ENCODE assay signal across 1 cellular context in the genomic region with DNA sequence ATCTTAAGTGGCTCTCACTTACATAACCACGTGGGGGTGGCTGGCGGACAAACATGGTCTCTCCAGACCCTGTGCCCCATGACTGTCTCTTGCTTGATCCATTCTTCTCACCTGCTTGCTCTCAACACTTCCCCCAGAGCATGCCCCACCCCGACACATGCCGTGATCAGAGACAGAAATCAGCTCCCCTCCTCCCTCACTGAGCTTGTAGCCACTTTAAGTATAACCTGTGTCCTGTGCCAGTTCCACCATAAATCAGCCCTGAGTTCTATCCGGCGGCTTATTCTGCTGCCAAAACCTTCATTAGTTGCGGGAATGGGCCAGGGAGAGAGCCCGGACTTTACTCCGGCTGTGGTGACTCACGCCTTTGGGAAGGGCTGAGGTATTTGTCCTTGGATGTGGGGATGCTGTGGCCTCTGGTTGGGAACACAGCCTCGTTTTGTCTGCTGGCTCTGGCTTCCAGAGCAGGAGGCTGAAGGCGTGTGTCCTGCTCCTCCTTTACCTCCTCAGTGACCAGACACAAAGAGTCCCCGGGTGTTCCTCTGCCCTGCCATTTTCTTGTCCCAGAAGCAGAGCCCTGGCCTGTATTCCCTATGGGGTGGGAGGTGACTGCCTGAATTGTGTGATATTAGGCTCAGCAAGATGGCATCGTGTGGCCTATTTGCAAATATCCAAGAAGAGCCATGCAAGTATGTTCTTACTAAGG.
A peak's percentile ranks its signal among the peaks of the same experiment; 100 is the strongest.
TF ChIP-seq lines count a peak whose summit lies in the region.

No MANE protein-coding gene starts in this region.

TF ChIP-seq in HepG2, 621 proteins besides CTCF, POLR2A, EP300 and RAD21 (continued from another document and continues in another):
- peak; percentile 81 for TF ChIP-seq IRF2 (CRISPR knock-in tag; IDR thresholded peaks at IDR 0.05)
- TF ChIP-seq ZNF101 (CRISPR knock-in tag; IDR thresholded peaks at IDR 0.05; ENCODE audit: borderline replicate concordance, low read depth): no peak
- TF ChIP-seq, protein P1, sequence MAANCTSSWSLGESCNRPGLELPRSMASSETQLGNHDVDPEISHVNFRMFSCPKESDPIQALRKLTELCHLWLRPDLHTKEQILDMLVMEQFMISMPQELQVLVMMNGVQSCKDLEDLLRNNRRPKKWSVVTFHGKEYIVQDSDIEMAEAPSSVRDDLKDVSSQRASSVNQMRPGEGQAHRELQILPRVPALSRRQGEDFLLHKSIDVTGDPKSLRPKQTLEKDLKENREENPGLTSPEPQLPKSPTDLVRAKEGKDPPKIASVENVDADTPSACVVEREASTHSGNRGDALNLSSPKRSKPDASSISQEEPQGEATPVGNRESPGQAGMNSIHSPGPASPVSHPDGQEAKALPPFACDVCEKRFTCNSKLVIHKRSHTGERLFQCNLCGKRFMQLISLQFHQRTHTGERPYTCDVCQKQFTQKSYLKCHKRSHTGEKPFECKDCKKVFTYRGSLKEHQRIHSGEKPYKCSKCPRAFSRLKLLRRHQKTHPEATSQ (CRISPR knock-in tag; IDR thresholded peaks at IDR 0.05; ENCODE audit: borderline replicate concordance): peak; percentile 91
- TF ChIP-seq POLR2AphosphoS5 (IDR thresholded peaks at IDR 0.05; ENCODE audit: low read depth, low read length): peak; percentile 95
- peak; percentile 46; the same call in 1 of the 2 replicates for TF ChIP-seq KDM5A (IDR thresholded peaks at IDR 0.05; ENCODE audit: borderline replicate concordance, low read length)
- TF ChIP-seq PAX8 (CRISPR knock-in tag; IDR thresholded peaks at IDR 0.05; ENCODE audit: borderline replicate concordance): 0 out of 2 replicates have a peak, but pooled peaks have one; percentile 59
- TF ChIP-seq HDAC1 (CRISPR knock-in tag; IDR thresholded peaks at IDR 0.05): peak; percentile 88
- TF ChIP-seq HIVEP1 (CRISPR knock-in tag; IDR thresholded peaks at IDR 0.05): peak; percentile 36; the same call in 1 of the 2 replicates
- peak; percentile 84 for TF ChIP-seq ZNF263 (CRISPR knock-in tag; IDR thresholded peaks at IDR 0.05)
- TF ChIP-seq KAT7 (CRISPR knock-in tag; IDR thresholded peaks at IDR 0.05; ENCODE audit: borderline replicate concordance): 0 out of 2 replicates have a peak, but pooled peaks have one; percentile 39
- peak; percentile 4; the same call in 1 of the 2 replicates for TF ChIP-seq KLF15 (CRISPR knock-in tag; IDR thresholded peaks at IDR 0.05; ENCODE audit: borderline replicate concordance)
- no peak for TF ChIP-seq FOXA1 (IDR thresholded peaks at IDR 0.05)
- TF ChIP-seq FOXA1 (CRISPR knock-in tag; IDR thresholded peaks at IDR 0.05): peak; percentile 71; the same call in 1 of the 2 replicates
- peak; percentile 48 for TF ChIP-seq BCL6 (CRISPR knock-in tag; IDR thresholded peaks at IDR 0.05)
- TF ChIP-seq HOXA3 (CRISPR knock-in tag; IDR thresholded peaks at IDR 0.05): peak; percentile 84
- peak; percentile 85 for TF ChIP-seq FOXO1 (CRISPR knock-in tag; IDR thresholded peaks at IDR 0.05)
- no peak for TF ChIP-seq RFX3 (CRISPR knock-in tag; IDR thresholded peaks at IDR 0.05)
- TF ChIP-seq, protein P2, sequence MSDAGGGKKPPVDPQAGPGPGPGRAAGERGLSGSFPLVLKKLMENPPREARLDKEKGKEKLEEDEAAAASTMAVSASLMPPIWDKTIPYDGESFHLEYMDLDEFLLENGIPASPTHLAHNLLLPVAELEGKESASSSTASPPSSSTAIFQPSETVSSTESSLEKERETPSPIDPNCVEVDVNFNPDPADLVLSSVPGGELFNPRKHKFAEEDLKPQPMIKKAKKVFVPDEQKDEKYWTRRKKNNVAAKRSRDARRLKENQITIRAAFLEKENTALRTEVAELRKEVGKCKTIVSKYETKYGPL (CRISPR knock-in tag; IDR thresholded peaks at IDR 0.05): 0 out of 2 replicates have a peak, but pooled peaks have one; percentile 24
- TF ChIP-seq NCOA5 (CRISPR knock-in tag; IDR thresholded peaks at IDR 0.05): no peak
- TF ChIP-seq, protein P3, sequence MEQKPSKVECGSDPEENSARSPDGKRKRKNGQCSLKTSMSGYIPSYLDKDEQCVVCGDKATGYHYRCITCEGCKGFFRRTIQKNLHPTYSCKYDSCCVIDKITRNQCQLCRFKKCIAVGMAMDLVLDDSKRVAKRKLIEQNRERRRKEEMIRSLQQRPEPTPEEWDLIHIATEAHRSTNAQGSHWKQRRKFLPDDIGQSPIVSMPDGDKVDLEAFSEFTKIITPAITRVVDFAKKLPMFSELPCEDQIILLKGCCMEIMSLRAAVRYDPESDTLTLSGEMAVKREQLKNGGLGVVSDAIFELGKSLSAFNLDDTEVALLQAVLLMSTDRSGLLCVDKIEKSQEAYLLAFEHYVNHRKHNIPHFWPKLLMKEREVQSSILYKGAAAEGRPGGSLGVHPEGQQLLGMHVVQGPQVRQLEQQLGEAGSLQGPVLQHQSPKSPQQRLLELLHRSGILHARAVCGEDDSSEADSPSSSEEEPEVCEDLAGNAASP (CRISPR knock-in tag; IDR thresholded peaks at IDR 0.05; ENCODE audit: borderline replicate concordance): peak; percentile 70; the same call in 1 of the 2 replicates
- no peak; the same call in 1 of the 2 replicates for TF ChIP-seq ZNF713 (CRISPR knock-in tag; IDR thresholded peaks at IDR 0.05)
- no peak for TF ChIP-seq MEIS1 (CRISPR knock-in tag; IDR thresholded peaks at IDR 0.05; ENCODE audit: borderline replicate concordance)
- no peak; the same call in 1 of the 2 replicates for TF ChIP-seq PHF8 (CRISPR knock-in tag; IDR thresholded peaks at IDR 0.05)
- TF ChIP-seq ZMYM4 (CRISPR knock-in tag; IDR thresholded peaks at IDR 0.05): peak; percentile 65; the same call in 1 of the 2 replicates
- peak; percentile 83; the same call in 1 of the 2 replicates for TF ChIP-seq ETV5 (CRISPR knock-in tag; IDR thresholded peaks at IDR 0.05; ENCODE audit: borderline replicate concordance)
- TF ChIP-seq, protein P4, sequence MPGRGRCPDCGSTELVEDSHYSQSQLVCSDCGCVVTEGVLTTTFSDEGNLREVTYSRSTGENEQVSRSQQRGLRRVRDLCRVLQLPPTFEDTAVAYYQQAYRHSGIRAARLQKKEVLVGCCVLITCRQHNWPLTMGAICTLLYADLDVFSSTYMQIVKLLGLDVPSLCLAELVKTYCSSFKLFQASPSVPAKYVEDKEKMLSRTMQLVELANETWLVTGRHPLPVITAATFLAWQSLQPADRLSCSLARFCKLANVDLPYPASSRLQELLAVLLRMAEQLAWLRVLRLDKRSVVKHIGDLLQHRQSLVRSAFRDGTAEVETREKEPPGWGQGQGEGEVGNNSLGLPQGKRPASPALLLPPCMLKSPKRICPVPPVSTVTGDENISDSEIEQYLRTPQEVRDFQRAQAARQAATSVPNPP (CRISPR knock-in tag; IDR thresholded peaks at IDR 0.05): peak; percentile 52; the same call in 1 of the 2 replicates
- TF ChIP-seq ERF (CRISPR knock-in tag; IDR thresholded peaks at IDR 0.05): peak; percentile 92; the same call in 1 of the 2 replicates
- TF ChIP-seq YEATS2 (CRISPR knock-in tag; IDR thresholded peaks at IDR 0.05; ENCODE audit: borderline replicate concordance): peak; percentile 66; the same call in 1 of the 2 replicates
- TF ChIP-seq ZNF570 (CRISPR knock-in tag; IDR thresholded peaks at IDR 0.05; ENCODE audit: borderline replicate concordance): no peak
- TF ChIP-seq NFYB (CRISPR knock-in tag; IDR thresholded peaks at IDR 0.05): peak; percentile 30; the same call in 1 of the 2 replicates
- no peak for TF ChIP-seq ZNF354B (CRISPR knock-in tag; IDR thresholded peaks at IDR 0.05)
- 0 out of 2 replicates have a peak, but pooled peaks have one; percentile 74 for TF ChIP-seq SMARCE1 (IDR thresholded peaks at IDR 0.05; ENCODE audit: borderline replicate concordance)
- TF ChIP-seq SAFB2 (CRISPR knock-in tag; IDR thresholded peaks at IDR 0.05; ENCODE audit: borderline replicate concordance, low read depth): peak; percentile 23; the same call in 1 of the 2 replicates
- peak; percentile 92 for TF ChIP-seq ZNF138 (CRISPR knock-in tag; IDR thresholded peaks at IDR 0.05; ENCODE audit: low read depth)
- TF ChIP-seq, protein P5, sequence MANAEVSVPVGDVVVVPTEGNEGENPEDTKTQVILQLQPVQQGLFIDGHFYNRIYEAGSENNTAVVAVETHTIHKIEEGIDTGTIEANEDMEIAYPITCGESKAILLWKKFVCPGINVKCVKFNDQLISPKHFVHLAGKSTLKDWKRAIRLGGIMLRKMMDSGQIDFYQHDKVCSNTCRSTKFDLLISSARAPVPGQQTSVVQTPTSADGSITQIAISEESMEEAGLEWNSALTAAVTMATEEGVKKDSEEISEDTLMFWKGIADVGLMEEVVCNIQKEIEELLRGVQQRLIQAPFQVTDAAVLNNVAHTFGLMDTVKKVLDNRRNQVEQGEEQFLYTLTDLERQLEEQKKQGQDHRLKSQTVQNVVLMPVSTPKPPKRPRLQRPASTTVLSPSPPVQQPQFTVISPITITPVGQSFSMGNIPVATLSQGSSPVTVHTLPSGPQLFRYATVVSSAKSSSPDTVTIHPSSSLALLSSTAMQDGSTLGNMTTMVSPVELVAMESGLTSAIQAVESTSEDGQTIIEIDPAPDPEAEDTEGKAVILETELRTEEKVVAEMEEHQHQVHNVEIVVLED (CRISPR knock-in tag; IDR thresholded peaks at IDR 0.05; ENCODE audit: borderline replicate concordance): peak; percentile 38; the same call in 1 of the 2 replicates
- TF ChIP-seq, protein P6, sequence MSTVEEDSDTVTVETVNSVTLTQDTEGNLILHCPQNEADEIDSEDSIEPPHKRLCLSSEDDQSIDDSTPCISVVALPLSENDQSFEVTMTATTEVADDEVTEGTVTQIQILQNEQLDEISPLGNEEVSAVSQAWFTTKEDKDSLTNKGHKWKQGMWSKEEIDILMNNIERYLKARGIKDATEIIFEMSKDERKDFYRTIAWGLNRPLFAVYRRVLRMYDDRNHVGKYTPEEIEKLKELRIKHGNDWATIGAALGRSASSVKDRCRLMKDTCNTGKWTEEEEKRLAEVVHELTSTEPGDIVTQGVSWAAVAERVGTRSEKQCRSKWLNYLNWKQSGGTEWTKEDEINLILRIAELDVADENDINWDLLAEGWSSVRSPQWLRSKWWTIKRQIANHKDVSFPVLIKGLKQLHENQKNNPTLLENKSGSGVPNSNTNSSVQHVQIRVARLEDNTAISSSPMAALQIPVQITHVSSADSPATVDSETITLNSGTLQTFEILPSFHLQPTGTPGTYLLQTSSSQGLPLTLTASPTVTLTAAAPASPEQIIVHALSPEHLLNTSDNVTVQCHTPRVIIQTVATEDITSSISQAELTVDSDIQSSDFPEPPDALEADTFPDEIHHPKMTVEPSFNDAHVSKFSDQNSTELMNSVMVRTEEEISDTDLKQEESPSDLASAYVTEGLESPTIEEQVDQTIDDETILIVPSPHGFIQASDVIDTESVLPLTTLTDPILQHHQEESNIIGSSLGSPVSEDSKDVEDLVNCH (CRISPR knock-in tag; IDR thresholded peaks at IDR 0.05): no peak
- TF ChIP-seq ELF4 (CRISPR knock-in tag; IDR thresholded peaks at IDR 0.05; ENCODE audit: borderline replicate concordance): no peak; the same call in 1 of the 2 replicates
- TF ChIP-seq ASH2L (IDR thresholded peaks at IDR 0.05; ENCODE audit: insufficient read length, low read depth, low read length): peak; percentile 98
- TF ChIP-seq PCBP1 (IDR thresholded peaks at IDR 0.05; ENCODE audit: borderline replicate concordance, low read depth, low read length): no peak
- 0 out of 2 replicates have a peak, but pooled peaks have one; percentile 91 for TF ChIP-seq ZNF567 (CRISPR knock-in tag; IDR thresholded peaks at IDR 0.05; ENCODE audit: borderline replicate concordance)
- 0 out of 2 replicates have a peak, but pooled peaks have one; percentile 80 for TF ChIP-seq ZNF709 (CRISPR knock-in tag; IDR thresholded peaks at IDR 0.05)
- peak; percentile 20; the same call in 1 of the 2 replicates for TF ChIP-seq ZNF547 (CRISPR knock-in tag; IDR thresholded peaks at IDR 0.05)
- TF ChIP-seq, protein P7, sequence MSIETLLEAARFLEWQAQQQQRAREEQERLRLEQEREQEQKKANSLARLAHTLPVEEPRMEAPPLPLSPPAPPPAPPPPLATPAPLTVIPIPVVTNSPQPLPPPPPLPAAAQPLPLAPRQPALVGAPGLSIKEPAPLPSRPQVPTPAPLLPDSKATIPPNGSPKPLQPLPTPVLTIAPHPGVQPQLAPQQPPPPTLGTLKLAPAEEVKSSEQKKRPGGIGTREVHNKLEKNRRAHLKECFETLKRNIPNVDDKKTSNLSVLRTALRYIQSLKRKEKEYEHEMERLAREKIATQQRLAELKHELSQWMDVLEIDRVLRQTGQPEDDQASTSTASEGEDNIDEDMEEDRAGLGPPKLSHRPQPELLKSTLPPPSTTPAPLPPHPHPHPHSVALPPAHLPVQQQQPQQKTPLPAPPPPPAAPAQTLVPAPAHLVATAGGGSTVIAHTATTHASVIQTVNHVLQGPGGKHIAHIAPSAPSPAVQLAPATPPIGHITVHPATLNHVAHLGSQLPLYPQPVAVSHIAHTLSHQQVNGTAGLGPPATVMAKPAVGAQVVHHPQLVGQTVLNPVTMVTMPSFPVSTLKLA (IDR thresholded peaks at IDR 0.05): peak; percentile 48; the same call in 1 of the 2 replicates
- TF ChIP-seq MXI1 (IDR thresholded peaks at IDR 0.05; ENCODE audit: borderline replicate concordance, low read depth, low read length): peak; percentile 65; the same call in 2 of the 3 replicates
- TF ChIP-seq RBM39 (IDR thresholded peaks at IDR 0.05; ENCODE audit: low read depth, low read length, poor library complexity, severe bottlenecking): no peak
- TF ChIP-seq, protein P8, sequence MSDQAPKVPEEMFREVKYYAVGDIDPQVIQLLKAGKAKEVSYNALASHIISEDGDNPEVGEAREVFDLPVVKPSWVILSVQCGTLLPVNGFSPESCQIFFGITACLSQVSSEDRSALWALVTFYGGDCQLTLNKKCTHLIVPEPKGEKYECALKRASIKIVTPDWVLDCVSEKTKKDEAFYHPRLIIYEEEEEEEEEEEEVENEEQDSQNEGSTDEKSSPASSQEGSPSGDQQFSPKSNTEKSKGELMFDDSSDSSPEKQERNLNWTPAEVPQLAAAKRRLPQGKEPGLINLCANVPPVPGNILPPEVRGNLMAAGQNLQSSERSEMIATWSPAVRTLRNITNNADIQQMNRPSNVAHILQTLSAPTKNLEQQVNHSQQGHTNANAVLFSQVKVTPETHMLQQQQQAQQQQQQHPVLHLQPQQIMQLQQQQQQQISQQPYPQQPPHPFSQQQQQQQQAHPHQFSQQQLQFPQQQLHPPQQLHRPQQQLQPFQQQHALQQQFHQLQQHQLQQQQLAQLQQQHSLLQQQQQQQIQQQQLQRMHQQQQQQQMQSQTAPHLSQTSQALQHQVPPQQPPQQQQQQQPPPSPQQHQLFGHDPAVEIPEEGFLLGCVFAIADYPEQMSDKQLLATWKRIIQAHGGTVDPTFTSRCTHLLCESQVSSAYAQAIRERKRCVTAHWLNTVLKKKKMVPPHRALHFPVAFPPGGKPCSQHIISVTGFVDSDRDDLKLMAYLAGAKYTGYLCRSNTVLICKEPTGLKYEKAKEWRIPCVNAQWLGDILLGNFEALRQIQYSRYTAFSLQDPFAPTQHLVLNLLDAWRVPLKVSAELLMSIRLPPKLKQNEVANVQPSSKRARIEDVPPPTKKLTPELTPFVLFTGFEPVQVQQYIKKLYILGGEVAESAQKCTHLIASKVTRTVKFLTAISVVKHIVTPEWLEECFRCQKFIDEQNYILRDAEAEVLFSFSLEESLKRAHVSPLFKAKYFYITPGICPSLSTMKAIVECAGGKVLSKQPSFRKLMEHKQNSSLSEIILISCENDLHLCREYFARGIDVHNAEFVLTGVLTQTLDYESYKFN (CRISPR knock-in tag; conservative IDR thresholded peaks at IDR 0.05): peak; percentile 98
- TF ChIP-seq RFX5 (IDR thresholded peaks at IDR 0.05; ENCODE audit: low read depth, low read length): 0 out of 2 replicates have a peak, but pooled peaks have one; percentile 6
- TF ChIP-seq ATAD3A (CRISPR knock-in tag; IDR thresholded peaks at IDR 0.05): no peak
